In genomic region chr16:66137853-66138252, GRCh38 we compare ENCODE assay signal across 26 cellular contexts.
"Had no signal": no experiment of that assay in that cellular context is flagged by ENCODE, and none has a peak within 500 bp of the region (broad histone marks: within the 10 kb centered on the region; RNA-seq: fewer than 3 reads in every experiment).

No MANE protein-coding gene starts in this region.

- H3K36me3 Mint-ChIP-seq: memory B cell; naive thymus-derived CD8-positive, alpha-beta T cell had no signal

- H3K9me3 ChIP-seq: esophagus squamous epithelium, prostate gland, right atrium auricular region, suprapubic skin, transverse colon, upper lobe of right lung, uterus had no signal

- H3K4me3 Mint-ChIP-seq: effector memory CD8-positive, alpha-beta T cell; memory B cell; naive thymus-derived CD8-positive, alpha-beta T cell; stimulated activated naive CD8-positive, alpha-beta T cell treated with anti-CD3 and anti-CD28 coated beads, Interleukin-15, amount 100 ng/mL, for 72 hours had no signal

- ATAC-seq: effector memory CD8-positive, alpha-beta T cell; left lobe of liver; naive thymus-derived CD8-positive, alpha-beta T cell; sciatic nerve; stimulated activated naive CD8-positive, alpha-beta T cell treated with anti-CD3 and anti-CD28 coated beads, Interleukin-15, amount 100 ng/mL, for 72 hours; upper lobe of right lung had no signal

- H3K27ac ChIP-seq: esophagus squamous epithelium, prostate gland, right atrium auricular region, suprapubic skin, transverse colon, upper lobe of right lung, uterus had no signal

- DNase-seq: cortex of kidney; effector memory CD8-positive, alpha-beta T cell; erythroblast; esophagus squamous epithelium; foreskin melanocyte; kidney; midbrain; naive thymus-derived CD8-positive, alpha-beta T cell; occipital lobe; stimulated activated CD4-positive, alpha-beta T cell treated with anti-CD3 and anti-CD28 coated beads, Interleukin-12 subunit alpha, Interleukin-12 subunit beta, amount 100 ng/mL, for 4 hours; stimulated activated CD4-positive, alpha-beta T cell treated with anti-CD3 and anti-CD28 coated beads, Interleukin-1b, Interleukin-23, amount 100 ng/mL, for 48 hours; stimulated activated CD4-positive, alpha-beta T cell treated with anti-CD3 and anti-CD28 coated beads, Interleukin-4, amount 100 ng/mL, for 1 hour; stimulated activated CD8-positive, alpha-beta memory T cell treated with anti-CD3 and anti-CD28 coated beads, Interleukin-4, amount 100 ng/mL, for 48 hours; stimulated activated naive CD4-positive, alpha-beta T cell; stimulated activated naive CD8-positive, alpha-beta T cell treated with anti-CD3 and anti-CD28 coated beads, Interleukin-15, amount 100 ng/mL, for 72 hours; transverse colon; upper lobe of right lung; uterus had no signal

- H3K27me3 ChIP-seq: esophagus squamous epithelium, right atrium auricular region, suprapubic skin, transverse colon, upper lobe of right lung, uterus had no signal

- H3K4me2 ChIP-seq: smooth muscle cell had no signal

- H3K27ac Mint-ChIP-seq: effector memory CD8-positive, alpha-beta T cell; memory B cell; naive thymus-derived CD8-positive, alpha-beta T cell had no signal

- H3K4me1 ChIP-seq: prostate gland, uterus had no signal

- H3K36me3 ChIP-seq: esophagus squamous epithelium, prostate gland, right atrium auricular region, suprapubic skin, transverse colon, upper lobe of right lung, uterus had no signal

- H3K9me3 Mint-ChIP-seq: effector memory CD8-positive, alpha-beta T cell; memory B cell; stimulated activated naive CD8-positive, alpha-beta T cell treated with anti-CD3 and anti-CD28 coated beads, Interleukin-15, amount 100 ng/mL, for 72 hours had no signal

- H3K4me3 ChIP-seq: esophagus squamous epithelium, lung, prostate gland, right atrium auricular region, smooth muscle cell, suprapubic skin, transverse colon, upper lobe of right lung, uterus had no signal

- H3K4me1 Mint-ChIP-seq: memory B cell; naive thymus-derived CD8-positive, alpha-beta T cell; stimulated activated naive CD8-positive, alpha-beta T cell treated with anti-CD3 and anti-CD28 coated beads, Interleukin-15, amount 100 ng/mL, for 72 hours had no signal
